ENCODE assay signal across 21 cellular contexts in the genomic region with DNA sequence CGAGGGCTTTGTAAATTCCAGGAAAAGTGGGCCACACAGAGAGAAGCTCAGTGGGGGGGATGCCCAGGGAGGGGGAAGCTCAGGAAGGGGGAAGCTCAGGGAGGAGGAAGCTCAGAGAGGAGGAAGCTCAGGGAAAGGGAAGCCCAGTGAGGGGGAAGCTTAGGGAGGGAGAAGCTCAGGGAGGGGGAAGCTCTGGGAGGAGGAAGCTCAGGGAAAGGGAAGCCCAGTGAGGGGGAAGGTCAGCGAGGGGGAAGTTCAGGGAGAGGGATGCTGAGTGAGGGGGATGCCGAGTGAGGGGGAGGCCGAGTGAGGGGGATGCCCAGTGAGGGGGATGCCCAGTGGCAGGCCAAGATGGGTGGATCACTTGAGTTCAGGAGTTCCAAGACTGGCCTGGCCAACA. TPM values are rescaled to one million over a fixed set of nuclear protein-coding genes. Genes with fewer than 3 reads are reported as not detected.
A peak's percentile ranks its signal among the peaks of the same experiment; 100 is the strongest.
DNase-seq lines count a peak whose midpoint lies in the region; ATAC-seq, FAIRE-seq and TF ChIP-seq lines count a peak whose summit lies in the region.
"Had no signal": no experiment of that assay in that cellular context is flagged by ENCODE, and none has a peak within 500 bp of the region (broad histone marks: within the 10 kb centered on the region; RNA-seq: fewer than 3 reads in every experiment).

No MANE protein-coding gene starts in this region.

- H3K27me3 Mint-ChIP-seq in CD14-positive monocyte (ENCODE audit: low read depth in 3 of 3) (peaks cover 9 to 20% (median 13%) of the 10 kb centered on the region in 3 donors), chondrocyte (ENCODE audit: low read depth) (no peaks in the 10 kb centered on the region)

- intact Hi-C loops in CD14-positive monocyte (cut with micrococcal nuclease), result no loop called here

- no peak overlapping the region for H2BK120ac ChIP-seq in neuronal stem cell (ENCODE audit: low read depth, low read length)

- no peak overlapping the region for H2AFZ ChIP-seq in neuronal stem cell (ENCODE audit: low read length)

- peaks cover 3% of the 10 kb centered on the region in 2 donors for H3K36me3 Mint-ChIP-seq in CD14-positive monocyte
- H3K36me3 Mint-ChIP-seq in chondrocyte (ENCODE audit: low read depth), result no peaks in the 10 kb centered on the region

- H3K27ac Mint-ChIP-seq in CD14-positive monocyte, result peak overlapping the region in 6 of 7 donors; percentile 35 to 90 (median 68)
- no peak overlapping the region for H3K27ac Mint-ChIP-seq in chondrocyte (ENCODE audit: unreplicated experiment)
- H3K27ac Mint-ChIP-seq: activated CD4-positive, alpha-beta T cell treated with anti-CD3 and anti-CD28 coated beads for 36 hours had no signal

- H2AK5ac ChIP-seq in neuronal stem cell (ENCODE audit: low read depth, low read length), result no peak overlapping the region

- H2BK12ac ChIP-seq in neuronal stem cell (ENCODE audit: low read length), result no peak overlapping the region

- H4K8ac ChIP-seq in neuronal stem cell (ENCODE audit: low read depth, low read length), result no peak overlapping the region

- no peak overlapping the region for H3K4ac ChIP-seq in neuronal stem cell (ENCODE audit: low read length)

- H4K91ac ChIP-seq in neuronal stem cell (ENCODE audit: low read depth, low read length, poor library complexity), result no peak overlapping the region

- H3K4me1 ChIP-seq in HEK293 (ENCODE audit: control insufficient read depth, insufficient read depth, low read length) (no peaks in the 10 kb centered on the region), neuronal stem cell (ENCODE audit: control insufficient read depth in 2 of 2, insufficient read depth in 1 of 2, low read depth in 1 of 2, low read length in 2 of 2) (peaks cover 6 to 17% of the 10 kb centered on the region in 2 donors)
- H3K4me1 ChIP-seq: SJSA1 had no signal

- no peaks in the 10 kb centered on the region for H3K27me3 ChIP-seq in neuronal stem cell (ENCODE audit: control insufficient read depth in 3 of 3, insufficient read depth in 3 of 3, low read depth in 1 of 3, low read length in 3 of 3)
- H3K27me3 ChIP-seq: brain microvascular endothelial cell, SJSA1 had no signal

- H3K27ac ChIP-seq in HEK293 (ENCODE audit: extremely low read depth, low read depth, low read length), result no peak overlapping the region
- no peak overlapping the region for H3K27ac ChIP-seq in neuronal stem cell (replicated peaks; ENCODE audit: low read length)
- H3K27ac ChIP-seq: brain microvascular endothelial cell, SJSA1, thoracic aorta had no signal

- H2BK5ac ChIP-seq in neuronal stem cell (ENCODE audit: low read length), result no peak overlapping the region

- no CpG with 5 or more reads among the region's 4 CpGs for WGBS in neuronal stem cell (ENCODE audit: extremely low coverage in 2 of 2, insufficient read length in 2 of 2, insufficient replicate concordance in 1 of 2), 2 donors

- FAIRE-seq in HTR-8/SVneo (lab: Jason Lieb, UNC), result no peak
- FAIRE-seq: GM18507, islet of Langerhans had no signal

- H3K4me3 Mint-ChIP-seq in CD14-positive monocyte (peak overlapping the region in 1 of 2 donors; percentile 68), chondrocyte (ENCODE audit: unreplicated experiment) (no peak overlapping the region)
- H3K4me3 Mint-ChIP-seq: activated CD4-positive, alpha-beta T cell treated with anti-CD3 and anti-CD28 coated beads for 36 hours; neural crest cell had no signal

- no peak overlapping the region for H3K14ac ChIP-seq in neuronal stem cell (ENCODE audit: low read length)

- H3K36me3 ChIP-seq in HEK293 (ENCODE audit: control insufficient read depth in 2 of 2, insufficient read depth in 1 of 2, low read length in 2 of 2) (no peaks in the 10 kb centered on the region), neuronal stem cell (replicated peaks in 1 of 2; ENCODE audit: control insufficient read depth in 2 of 2, insufficient read depth in 2 of 2, low read length in 2 of 2) (peaks cover 0 to 2% of the 10 kb centered on the region in 2 donors)
- H3K36me3 ChIP-seq: brain microvascular endothelial cell, SJSA1, thoracic aorta had no signal

- H2BK15ac ChIP-seq in neuronal stem cell (ENCODE audit: low read length), result no peak overlapping the region

- CTCF ChIA-PET in HEK293 (lab: Yijun Ruan, JAX), result no interaction called here

- peak overlapping the region; percentile 19 for H3K18ac ChIP-seq in neuronal stem cell (ENCODE audit: low read length)

- ATAC-seq in HG03354 (IDR thresholded peaks at IDR 0.05; ENCODE audit: poor library complexity, severe bottlenecking, unreplicated experiment) (no peak), GM21723 (IDR thresholded peaks at IDR 0.05; ENCODE audit: unreplicated experiment) (no peak)
- ATAC-seq: activated CD4-positive, alpha-beta T cell treated with anti-CD3 and anti-CD28 coated beads for 36 hours had no signal

- TF ChIP-seq CTCF in CD14-positive monocyte (IDR thresholded peaks at IDR 0.05) (no peak), HEK293 (tag by site-specific recombination; IDR thresholded peaks at IDR 0.05) (no peak), chondrocyte (IDR thresholded peaks at IDR 0.05) (no peak)

- H3K4me2 ChIP-seq in neuronal stem cell (ENCODE audit: insufficient read depth, low read length, poor library complexity, severe bottlenecking), result no peak overlapping the region

- H3K23ac ChIP-seq in neuronal stem cell (ENCODE audit: low read depth, low read length, poor library complexity), result no peak overlapping the region

- H3K9ac ChIP-seq in neuronal stem cell (ENCODE audit: low read depth, low read length, poor library complexity), result no peak overlapping the region

- H3K4me1 Mint-ChIP-seq in CD14-positive monocyte (peaks cover 25% of the 10 kb centered on the region), chondrocyte (ENCODE audit: low read depth) (no peaks in the 10 kb centered on the region)
- H3K4me1 Mint-ChIP-seq: activated CD4-positive, alpha-beta T cell treated with anti-CD3 and anti-CD28 coated beads for 36 hours had no signal

- POLR2A ChIA-PET in HEK293 (lab: Yijun Ruan, JAX), result no interaction called here

- H3K9me3 ChIP-seq in HEK293 (ENCODE audit: control insufficient read depth, insufficient read depth, low read depth, low read length), result no peaks in the 10 kb centered on the region
- peaks cover 0 to 2% of the 10 kb centered on the region in 2 donors for H3K9me3 ChIP-seq in neuronal stem cell (replicated peaks in 1 of 2; ENCODE audit: control insufficient read depth in 2 of 2, insufficient read depth in 1 of 2, low read depth in 1 of 2, low read length in 2 of 2)

- DNase-seq in CD14-positive monocyte (ENCODE audit: low spot score), result no peak
- peak; percentile 26 for DNase-seq in chondrocyte (ENCODE audit: low spot score)
- no peak for DNase-seq in neuronal stem cell (ENCODE audit: low spot score)
- no peak for DNase-seq in HTR-8/SVneo (ENCODE audit: insufficient read length, low spot score)
- no peak for DNase-seq in A172 (ENCODE audit: low spot score)
- DNase-seq: activated CD4-positive, alpha-beta T cell treated with anti-CD3 and anti-CD28 coated beads for 36 hours; brain microvascular endothelial cell; COR-L47; cortex of kidney; NCI-H2171; NCI-H774; stimulated activated CD4-positive, alpha-beta T cell treated with anti-CD3 and anti-CD28 coated beads, Interleukin-15, amount 100 ng/mL, for 24 hours; T-helper 9 cell had no signal

- no peaks in the 10 kb centered on the region for H3K79me1 ChIP-seq in neuronal stem cell (ENCODE audit: low read depth, low read length)

- H3K4me3 ChIP-seq in HEK293 (ENCODE audit: low read depth, low read length) (no peak overlapping the region), neuronal stem cell (ENCODE audit: low read length in 2 of 2) (no peak overlapping the region)
- H3K4me3 ChIP-seq: SJSA1, thoracic aorta had no signal

- H3K9me3 Mint-ChIP-seq in CD14-positive monocyte (peaks cover 7 to 11% (median 9%) of the 10 kb centered on the region in 7 donors), chondrocyte (ENCODE audit: low read depth) (peaks cover 6% of the 10 kb centered on the region)

TF ChIP-seq in HEK293, 187 proteins besides CTCF, POLR2A, EP300 and RAD21 (continues in another document):
- TF ChIP-seq ZNF335 (tag by site-specific recombination; conservative IDR thresholded peaks at IDR 0.05), result no peak
- TF ChIP-seq ZNF76 (tag by site-specific recombination; IDR thresholded peaks at IDR 0.05; ENCODE audit: borderline replicate concordance, low read depth), result no peak
- TF ChIP-seq ZNF354C (tag by site-specific recombination; IDR thresholded peaks at IDR 0.05; ENCODE audit: borderline replicate concordance, low read depth), result no peak
- peak; percentile 84 for TF ChIP-seq GLIS1 (tag by site-specific recombination; IDR thresholded peaks at IDR 0.05)
- TF ChIP-seq ZNF362 (tag by site-specific recombination; IDR thresholded peaks at IDR 0.05), result no peak
- TF ChIP-seq SALL2 (tag by site-specific recombination; IDR thresholded peaks at IDR 0.05; ENCODE audit: borderline replicate concordance), result no peak

RNA-seq across cellular contexts. Expression of gene CHRNG, which starts 0.8 kb away (rescaled TPM):
- not detected for polyA plus RNA-seq in CD14-positive monocyte
- not detected in 3 replicates for total RNA-seq in chondrocyte
- polyA plus RNA-seq in neuronal stem cell (2013, experiment 1 of 2), result not detected
- polyA plus RNA-seq in neuronal stem cell (2013, experiment 2 of 2), result not detected
- total RNA-seq in A172 (2014; rRNA removed; shearing (Covaris generic)), result not detected in 2 replicates
- total RNA-seq: activated CD4-positive, alpha-beta T cell treated with anti-CD3 and anti-CD28 coated beads for 36 hours; neural crest cell; SJSA1; thoracic aorta had no signal

RNA-seq across cellular contexts. Expression of gene TIGD1, which starts 11.7 kb away (rescaled TPM):
- polyA plus RNA-seq in CD14-positive monocyte, result 1 to 10 TPM; 1.6 to 2.1 TPM
- 3.2 to 6.7 TPM (median 3.3 TPM) in 3 replicates for total RNA-seq in chondrocyte
- 10.3 TPM for polyA plus RNA-seq in neuronal stem cell (2013, experiment 1 of 2)
- polyA plus RNA-seq in neuronal stem cell (2013, experiment 2 of 2), result 10.3 TPM
- 11.5 and 11.8 TPM in 2 replicates for total RNA-seq in A172 (2014; rRNA removed; shearing (Covaris generic))

RNA-seq across cellular contexts. Expression of gene EIF4E2, which starts 11.8 kb away (rescaled TPM):
- 100 to 1,000 TPM; 188 to 213 TPM for polyA plus RNA-seq in CD14-positive monocyte
- 87.1 to 95.7 TPM (median 89.3 TPM) in 3 replicates for total RNA-seq in chondrocyte
- 57.9 TPM for polyA plus RNA-seq in neuronal stem cell (2013, experiment 1 of 2)
- polyA plus RNA-seq in neuronal stem cell (2013, experiment 2 of 2), result 58.5 TPM
- total RNA-seq in A172 (2014; rRNA removed; shearing (Covaris generic)), result 122 and 140 TPM in 2 replicates

RNA-seq across cellular contexts. Expression of gene CHRND, which starts 12.7 kb away (rescaled TPM):
- not detected for polyA plus RNA-seq in CD14-positive monocyte
- not detected in 3 replicates for total RNA-seq in chondrocyte
- polyA plus RNA-seq in neuronal stem cell (2013, experiment 1 of 2), result 0.18 TPM
- polyA plus RNA-seq in neuronal stem cell (2013, experiment 2 of 2), result 0.14 TPM
- total RNA-seq in A172 (2014; rRNA removed; shearing (Covaris generic)), result not detected in 2 replicates
- total RNA-seq: activated CD4-positive, alpha-beta T cell treated with anti-CD3 and anti-CD28 coated beads for 36 hours; SJSA1; thoracic aorta had no signal

RNA-seq across cellular contexts. Expression of gene PRSS56, which starts 18.5 kb away (rescaled TPM):
- not detected for polyA plus RNA-seq in CD14-positive monocyte
- total RNA-seq in chondrocyte, result not detected in 3 replicates
- polyA plus RNA-seq in neuronal stem cell (2013, experiment 1 of 2), result not detected
- polyA plus RNA-seq in neuronal stem cell (2013, experiment 2 of 2), result not detected
- not detected in 2 replicates for total RNA-seq in A172 (2014; rRNA removed; shearing (Covaris generic))
- total RNA-seq: activated CD4-positive, alpha-beta T cell treated with anti-CD3 and anti-CD28 coated beads for 36 hours; SJSA1; thoracic aorta had no signal
